1 cellular context compared by ENCODE assay signal in genomic region chr7:66206909-66207240, GRCh38.
TF ChIP-seq lines count a peak whose summit lies in the region.

No MANE protein-coding gene starts in this region.

TF ChIP-seq in HepG2, 621 proteins besides CTCF, POLR2A, EP300 and RAD21:
- no peak for TF ChIP-seq ZNF576 (CRISPR knock-in tag; IDR thresholded peaks at IDR 0.05)
- TF ChIP-seq SMARCE1 (IDR thresholded peaks at IDR 0.05; ENCODE audit: borderline replicate concordance): no peak
- no peak for TF ChIP-seq NFYC (CRISPR knock-in tag; IDR thresholded peaks at IDR 0.05)
- TF ChIP-seq BCL6 (CRISPR knock-in tag; IDR thresholded peaks at IDR 0.05): no peak
- TF ChIP-seq SNAI1 (CRISPR knock-in tag; IDR thresholded peaks at IDR 0.05; ENCODE audit: borderline replicate concordance): no peak
- no peak for TF ChIP-seq ZNF557 (CRISPR knock-in tag; IDR thresholded peaks at IDR 0.05)
- no peak for TF ChIP-seq KDM3A (CRISPR knock-in tag; IDR thresholded peaks at IDR 0.05; ENCODE audit: low read depth)
- TF ChIP-seq POLR2AphosphoS5 (IDR thresholded peaks at IDR 0.05; ENCODE audit: low read depth, low read length): no peak
- no peak for TF ChIP-seq IRF2 (CRISPR knock-in tag; IDR thresholded peaks at IDR 0.05)
- no peak for TF ChIP-seq ZSCAN12 (CRISPR knock-in tag; IDR thresholded peaks at IDR 0.05)
